10 cellular contexts compared by ENCODE assay signal in genomic region chr7:46930336-46930735, GRCh38.
A peak's percentile ranks its signal among the peaks of the same experiment; 100 is the strongest.
DNase-seq lines count a peak whose midpoint lies in the region; ATAC-seq and TF ChIP-seq lines count a peak whose summit lies in the region.
"Had no signal": no experiment of that assay in that cellular context is flagged by ENCODE, and none has a peak within 500 bp of the region (broad histone marks: within the 10 kb centered on the region; RNA-seq: fewer than 3 reads in every experiment).

No MANE protein-coding gene starts in this region.

- DNase-seq in SIG-M5 treated with dmso at 0.1 percent for 504 hours (lab: John Stamatoyannopoulos, UW; ENCODE audit: unreplicated experiment) (peak; percentile 31), SIG-M5 (lab: John Stamatoyannopoulos, UW) (no peak), RWPE2 (ENCODE audit: low spot score) (peak; percentile 84), fibroblast of the aortic adventitia (ENCODE audit: low read depth) (peak; percentile 93), stromal cell of bone marrow (ENCODE audit: low read depth) (peak; percentile 93), GM19240 (ENCODE audit: insufficient read length, low spot score) (no peak), NCI-H187 (lab: John Stamatoyannopoulos, UW) (no peak), pons (ENCODE audit: low spot score) (no peak)
- DNase-seq: NCI-H82, pancreas had no signal

- peaks cover 3% of the 10 kb centered on the region for H3K9me3 ChIP-seq in RWPE2 (ENCODE audit: severe bottlenecking)
- H3K9me3 ChIP-seq: pancreas had no signal

- H3K4me3 ChIP-seq in RWPE2 (ENCODE audit: severe bottlenecking) (no peak overlapping the region), fibroblast of the aortic adventitia (ENCODE audit: low read depth, low read length) (no peak overlapping the region)
- H3K4me3 ChIP-seq: pancreas had no signal

- H3K27me3 ChIP-seq in RWPE2 (ENCODE audit: insufficient read depth, poor library complexity, severe bottlenecking) = no peaks in the 10 kb centered on the region
- H3K27me3 ChIP-seq: pancreas had no signal

- TF ChIP-seq CTCF in RWPE2 (IDR thresholded peaks at IDR 0.05; ENCODE audit: poor library complexity, severe bottlenecking) = no peak
- no peak for TF ChIP-seq CTCF in fibroblast of the aortic adventitia (IDR thresholded peaks at IDR 0.05; ENCODE audit: insufficient read depth, low read length)

- ATAC-seq in RWPE2 (ENCODE audit: low read depth) = peak; percentile 93

- H3K36me3 ChIP-seq in RWPE2 (ENCODE audit: low read depth) = no peaks in the 10 kb centered on the region
- H3K36me3 ChIP-seq: pancreas had no signal

- H3K27ac ChIP-seq in RWPE2 (ENCODE audit: poor library complexity, severe bottlenecking) = peak overlapping the region; percentile 84
- H3K27ac ChIP-seq: pancreas had no signal

- peaks cover 43% of the 10 kb centered on the region for H3K4me1 ChIP-seq in RWPE2 (ENCODE audit: insufficient read depth, poor library complexity, severe bottlenecking)

Comparison
In these comparisons a context has a peak if more than half of its experiments do, and no peak if none do; other contexts are left out.
1. DNase-seq: peak in SIG-M5 treated with dmso at 0.1 percent for 504 hours (single experiment), RWPE2 (single experiment), fibroblast of the aortic adventitia (single experiment) and stromal cell of bone marrow (single experiment); none in SIG-M5 (single experiment), GM19240 (single experiment), NCI-H187 (0 of 2) and pons (single experiment).